21 cellular contexts compared by ENCODE assay signal in the genomic region with DNA sequence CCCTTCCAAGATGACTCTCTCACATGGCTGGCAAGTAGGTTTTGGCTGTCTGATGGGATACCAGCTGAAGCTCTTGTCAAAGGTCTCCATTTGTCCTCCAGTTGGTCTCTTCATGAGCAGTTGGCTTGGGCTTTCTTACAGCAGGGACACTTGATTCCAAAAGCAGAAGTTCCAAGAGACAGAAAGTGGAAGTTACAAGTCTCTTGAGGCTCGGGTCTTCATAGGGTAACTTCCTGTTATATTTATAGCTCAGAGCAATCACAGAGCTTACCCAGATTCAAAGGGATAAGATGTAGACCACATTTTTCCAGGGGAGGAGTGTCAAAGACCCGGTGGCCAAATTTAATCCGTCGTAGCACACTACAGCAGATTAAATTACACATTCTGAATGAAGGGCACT.
A peak's percentile ranks its signal among the peaks of the same experiment; 100 is the strongest.
DNase-seq lines count a peak whose midpoint lies in the region; ATAC-seq lines count a peak whose summit lies in the region.
"Had no signal": no experiment of that assay in that cellular context is flagged by ENCODE, and none has a peak within 500 bp of the region (broad histone marks: within the 10 kb centered on the region; RNA-seq: fewer than 3 reads in every experiment).

No MANE protein-coding gene starts in this region.

- intact Hi-C loops in right cardiac atrium (cut with DNase I), result no loop called here

- H3K4me1 Mint-ChIP-seq in stimulated activated naive CD8-positive, alpha-beta T cell treated with anti-CD3 and anti-CD28 coated beads, Interleukin-15, Interleukin-2, amounts not matched to agents 100 ng/mL and 50 ng/mL, for 24 hours (ENCODE audit: low read depth), result peaks cover 8% of the 10 kb centered on the region
- H3K4me1 Mint-ChIP-seq: neural progenitor cell had no signal

- WGBS in right cardiac atrium, result 41% methylated on average over 4 of the region's 4 CpGs

- peaks cover 1% of the 10 kb centered on the region for H3K4me1 ChIP-seq in right cardiac atrium (ENCODE audit: control insufficient read depth, insufficient read depth, low read length)
- H3K4me1 ChIP-seq: adrenal gland, neural progenitor cell had no signal

- no peak overlapping the region for H3K27ac Mint-ChIP-seq in stimulated activated naive CD8-positive, alpha-beta T cell treated with anti-CD3 and anti-CD28 coated beads, Interleukin-15, Interleukin-2, amounts not matched to agents 100 ng/mL and 50 ng/mL, for 24 hours
- H3K27ac Mint-ChIP-seq: neural progenitor cell had no signal

- H3K27ac ChIP-seq in right cardiac atrium (ENCODE audit: low read length), result no peak overlapping the region
- H3K27ac ChIP-seq: adrenal gland, neural progenitor cell, RWPE1 had no signal

- no peak for ATAC-seq in stimulated activated naive CD8-positive, alpha-beta T cell treated with anti-CD3 and anti-CD28 coated beads, Interleukin-15, Interleukin-2, amounts not matched to agents 100 U/mL and 50 U/mL, for 24 hours
- peak; percentile 11 to 22 for ATAC-seq in right cardiac atrium
- ATAC-seq: activated CD4-positive, CD25-positive, alpha-beta regulatory T cell treated with anti-CD3 and anti-CD28 coated beads, Interleukin-2, amount 50 U/mL, for 24 hours; esophagus mucosa; GM12878 had no signal

- peaks cover 2% of the 10 kb centered on the region for H3K9me3 ChIP-seq in right cardiac atrium (ENCODE audit: control insufficient read depth, low read length)
- H3K9me3 ChIP-seq: adrenal gland had no signal

- peak overlapping the region; percentile 19 for H3K4me3 Mint-ChIP-seq in stimulated activated naive CD8-positive, alpha-beta T cell treated with anti-CD3 and anti-CD28 coated beads, Interleukin-15, Interleukin-2, amounts not matched to agents 100 ng/mL and 50 ng/mL, for 24 hours
- H3K4me3 Mint-ChIP-seq: neural progenitor cell had no signal

- H3K27me3 ChIP-seq in right cardiac atrium (ENCODE audit: control insufficient read depth, insufficient read depth), result no peaks in the 10 kb centered on the region
- H3K27me3 ChIP-seq: adrenal gland, MG63, neural progenitor cell had no signal

- H3K27me3 Mint-ChIP-seq in stimulated activated naive CD8-positive, alpha-beta T cell treated with anti-CD3 and anti-CD28 coated beads, Interleukin-15, Interleukin-2, amounts not matched to agents 100 ng/mL and 50 ng/mL, for 24 hours, result no peaks in the 10 kb centered on the region

- peaks cover 16% of the 10 kb centered on the region for H3K9me3 Mint-ChIP-seq in stimulated activated naive CD8-positive, alpha-beta T cell treated with anti-CD3 and anti-CD28 coated beads, Interleukin-15, Interleukin-2, amounts not matched to agents 100 ng/mL and 50 ng/mL, for 24 hours

- DNase-seq in stimulated activated naive CD8-positive, alpha-beta T cell treated with anti-CD3 and anti-CD28 coated beads, Interleukin-15, Interleukin-2, amounts not matched to agents 100 U/mL and 50 U/mL, for 24 hours, result no peak
- DNase-seq in NOMO-1 treated with DMSO at 0.1 percent for 48 hours (lab: John Stamatoyannopoulos, UW; ENCODE audit: unreplicated experiment) (peak; percentile 95), right cardiac atrium (no peak), kidney glomerular epithelial cell (lab: John Stamatoyannopoulos, UW) (no peak), foreskin melanocyte (no peak), NCI-H2081 treated with DMSO at 0.1 percent for 48 hours (lab: John Stamatoyannopoulos, UW) (no peak), NCI-H1436 (lab: John Stamatoyannopoulos, UW) (no peak)
- DNase-seq: activated effector memory CD4-positive, alpha-beta T cell treated with anti-CD3 and anti-CD28 coated beads, Interleukin-2, amount 50 U/mL, for 16 hours; adrenal gland; COR-L47; glutamatergic neuron; mesendoderm; MG63; NCI-H748 treated with DMSO at 0.1 percent for 48 hours; retina had no signal

- no peak overlapping the region for H3K4me3 ChIP-seq in right cardiac atrium (ENCODE audit: low read length)
- H3K4me3 ChIP-seq: adrenal gland, GM12878, MG63, neural progenitor cell had no signal

- no peaks in the 10 kb centered on the region for H3K36me3 Mint-ChIP-seq in stimulated activated naive CD8-positive, alpha-beta T cell treated with anti-CD3 and anti-CD28 coated beads, Interleukin-15, Interleukin-2, amounts not matched to agents 100 ng/mL and 50 ng/mL, for 24 hours (ENCODE audit: low read depth)
- H3K36me3 Mint-ChIP-seq: neural progenitor cell had no signal
